8 cellular contexts compared by ENCODE assay signal in the genomic region with DNA sequence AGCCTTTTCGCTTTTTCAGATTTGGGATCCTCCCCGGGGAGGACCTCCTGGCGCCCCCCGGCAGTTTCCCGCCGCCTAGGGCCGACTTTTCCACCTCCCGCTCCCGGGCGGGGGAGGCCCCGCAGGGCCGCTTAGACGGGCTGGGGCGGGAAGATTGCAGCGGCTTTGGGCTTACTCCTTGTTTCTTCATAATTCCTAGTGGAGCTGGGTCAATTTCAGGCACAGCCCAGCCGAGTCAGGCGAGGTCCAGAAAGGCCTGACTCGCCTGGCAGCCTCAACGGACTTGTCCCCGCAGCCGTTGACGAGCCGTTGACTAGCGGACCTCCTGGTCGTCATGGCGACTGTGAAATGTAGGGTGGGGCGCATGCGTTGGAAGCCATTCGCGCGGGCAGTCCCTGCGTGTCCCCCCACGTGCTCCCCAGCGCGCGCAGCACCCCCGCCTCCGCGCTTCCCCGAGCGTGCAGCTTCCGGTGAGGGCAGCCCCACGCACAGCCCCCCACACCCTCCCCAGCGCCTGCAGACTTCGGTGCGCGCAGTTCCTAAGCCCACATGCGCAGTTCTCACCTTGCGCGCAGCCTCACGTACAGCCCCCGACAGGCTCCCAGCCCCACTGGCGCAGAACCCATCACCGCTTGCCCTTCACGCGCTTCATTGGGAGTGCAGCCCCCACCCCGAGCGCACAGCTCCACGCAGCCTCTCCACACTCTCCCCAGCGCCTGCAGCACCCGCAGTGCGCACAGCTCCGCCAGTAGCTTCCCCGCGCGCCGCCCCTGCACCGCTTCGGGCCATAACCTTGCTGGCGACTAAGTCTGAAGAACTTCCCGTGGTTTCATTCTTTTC. TPM values are rescaled to one million over a fixed set of nuclear protein-coding genes. Genes with fewer than 3 reads are reported as not detected.
DNase-seq lines count a peak whose midpoint lies in the region; ATAC-seq, FAIRE-seq and TF ChIP-seq lines count a peak whose summit lies in the region.
"Not testable (repeated sequence)": the region's sequence is repeated elsewhere in the genome, so short reads cannot be mapped to it uniquely, and the experiment has no call there.

No MANE protein-coding gene starts in this region.

- H3K36me3 Mint-ChIP-seq in activated T-helper 2 cell treated with anti-CD3 and anti-CD28 coated beads, Interferon-gamma antibody, Interleukin-2, Interleukin-4, amounts not matched to agents 10 μg/mL and 5 μg/mL and 100 μg/mL, durations not matched to agents 14 hours and 24 hours and 36 hours (ENCODE audit: low read depth); natural killer cell: not testable (repeated sequence)

- peak; percentile 52 for DNase-seq in ELF-1 (ENCODE audit: low read depth, low spot score)
- DNase-seq in H54 (ENCODE audit: insufficient read length, low spot score): peak; percentile 15
- DNase-seq in Karpas-422: peak; percentile 96
- not testable (repeated sequence) for DNase-seq in RWPE1 (ENCODE audit: low spot score)
- DNase-seq in activated T-helper 2 cell treated with anti-CD3 and anti-CD28 coated beads, Interferon-gamma antibody, Interleukin-2, Interleukin-4, amounts not matched to agents 10 μg/mL and 5 μg/mL and 100 μg/mL, durations not matched to agents 14 hours and 24 hours and 36 hours (ENCODE audit: low spot score): peak; percentile 82
- peak; percentile 48 for DNase-seq in fibroblast of mammary gland (ENCODE audit: low read depth)
- peak; percentile 86 for DNase-seq in natural killer cell
- peak; percentile 79 to 85 for DNase-seq in stimulated activated CD8-positive, alpha-beta memory T cell treated with anti-CD3 and anti-CD28 coated beads, Interleukin-7, amount 100 ng/mL, for 48 hours (ENCODE audit: extremely low read depth in 1 of 2, low read depth in 1 of 2)

- peak overlapping the region; percentile 94 for H3K27ac Mint-ChIP-seq in activated T-helper 2 cell treated with anti-CD3 and anti-CD28 coated beads, Interferon-gamma antibody, Interleukin-2, Interleukin-4, amounts not matched to agents 10 μg/mL and 5 μg/mL and 100 μg/mL, durations not matched to agents 14 hours and 24 hours and 36 hours
- peak overlapping the region; percentile 80 to 95 for H3K27ac Mint-ChIP-seq in natural killer cell

- not testable (repeated sequence) for H3K27me3 Mint-ChIP-seq in activated T-helper 2 cell treated with anti-CD3 and anti-CD28 coated beads, Interferon-gamma antibody, Interleukin-2, Interleukin-4, amounts not matched to agents 10 μg/mL and 5 μg/mL and 100 μg/mL, durations not matched to agents 14 hours and 24 hours and 36 hours (ENCODE audit: low read depth); natural killer cell (ENCODE audit: low read depth in 2 of 2)

- CTCF ChIA-PET in RWPE1 (lab: Yijun Ruan, JAX): not testable (repeated sequence)

- peak overlapping the region; percentile 84 for H3K9ac ChIP-seq in Karpas-422 (ENCODE audit: low read length)

- H3K4me2 ChIP-seq in Karpas-422 (ENCODE audit: low read depth, low read length, poor library complexity, severe bottlenecking): peak overlapping the region; percentile 95

- H2AFZ ChIP-seq in Karpas-422 (ENCODE audit: low read length): peak overlapping the region; percentile 97

- intact Hi-C loops in activated T-helper 2 cell treated with anti-CD3 and anti-CD28 coated beads, Interferon-gamma antibody, Interleukin-2, Interleukin-4, amounts not matched to agents 10 μg/mL and 5 μg/mL and 100 μg/mL, durations not matched to agents 14 hours and 24 hours and 36 hours (cut with micrococcal nuclease): loop anchor here (10.0 kb wide), 1 partner anchor 205 kb away; a partner anchor contains a TSS
- intact Hi-C loops in natural killer cell (cut with micrococcal nuclease): loop anchor here (1.0 to 2.0 kb wide), 2 partner anchors 17 to 205 kb away; a partner anchor contains a TSS

- H3K9me3 ChIP-seq in Karpas-422 (ENCODE audit: low read length): not testable (repeated sequence)

- peaks cover 16% of the 10 kb centered on the region for H3K79me2 ChIP-seq in Karpas-422 (ENCODE audit: low read length)

- H4K20me1 ChIP-seq in Karpas-422 (ENCODE audit: insufficient read depth, low read depth, low read length): not testable (repeated sequence)

- not testable (repeated sequence) for H3K36me3 ChIP-seq in Karpas-422 (ENCODE audit: insufficient read depth, low read length)

- H3K4me3 ChIP-seq in Karpas-422 (ENCODE audit: low read length): peak overlapping the region; percentile 90
- peak overlapping the region; percentile 58 for H3K4me3 ChIP-seq in fibroblast of mammary gland (ENCODE audit: control insufficient read depth, low read depth, low read length)

- not testable (repeated sequence) for H3K27me3 ChIP-seq in Karpas-422 (ENCODE audit: low read length)

- peaks cover 27% of the 10 kb centered on the region for H3K4me1 ChIP-seq in Karpas-422 (ENCODE audit: low read length)

- H3K4me1 Mint-ChIP-seq in activated T-helper 2 cell treated with anti-CD3 and anti-CD28 coated beads, Interferon-gamma antibody, Interleukin-2, Interleukin-4, amounts not matched to agents 10 μg/mL and 5 μg/mL and 100 μg/mL, durations not matched to agents 14 hours and 24 hours and 36 hours (ENCODE audit: low read depth): peaks cover 20% of the 10 kb centered on the region
- peaks cover 22 to 27% of the 10 kb centered on the region in 2 donors for H3K4me1 Mint-ChIP-seq in natural killer cell

- peak; percentile 33 for FAIRE-seq in H54 (lab: Jason Lieb, UNC)

- peak overlapping the region; percentile 68 for H3K27ac ChIP-seq in Karpas-422 (ENCODE audit: low read length)
- H3K27ac ChIP-seq in RWPE1: peak overlapping the region; percentile 87

- not testable (repeated sequence) for H3K9me2 ChIP-seq in Karpas-422 (replicated peaks; ENCODE audit: insufficient read depth, low read length)

- peak; percentile 93 to 99 (median 94) for ATAC-seq in natural killer cell

- TF ChIP-seq CTCF in RWPE1 (conservative IDR thresholded peaks at IDR 0.05; ENCODE audit: low read depth); fibroblast of mammary gland (conservative IDR thresholded peaks at IDR 0.05; ENCODE audit: control insufficient read depth, insufficient read depth, low read depth, low read length); natural killer cell (IDR thresholded peaks at IDR 0.05): not testable (repeated sequence)

- peak overlapping the region; percentile 97 for H3K4me3 Mint-ChIP-seq in activated T-helper 2 cell treated with anti-CD3 and anti-CD28 coated beads, Interferon-gamma antibody, Interleukin-2, Interleukin-4, amounts not matched to agents 10 μg/mL and 5 μg/mL and 100 μg/mL, durations not matched to agents 14 hours and 24 hours and 36 hours (ENCODE audit: low read depth)
- H3K4me3 Mint-ChIP-seq in natural killer cell: peak overlapping the region; percentile 99

- peak; percentile 55; the same call in 1 of the 2 replicates for TF ChIP-seq POLR2A in H54 (IDR thresholded peaks at IDR 0.05; ENCODE audit: low read depth, low read length)

- not testable (repeated sequence) for H3K9me3 Mint-ChIP-seq in activated T-helper 2 cell treated with anti-CD3 and anti-CD28 coated beads, Interferon-gamma antibody, Interleukin-2, Interleukin-4, amounts not matched to agents 10 μg/mL and 5 μg/mL and 100 μg/mL, durations not matched to agents 14 hours and 24 hours and 36 hours; natural killer cell

- POLR2A ChIA-PET in RWPE1 (lab: Yijun Ruan, JAX; ENCODE audit: low non-redundant PET): not testable (repeated sequence)

RNA-seq across cellular contexts. Expression of a gene that starts 17.1 kb away (rescaled TPM):
- 74.6 and 117 TPM in 2 replicates for total RNA-seq in Karpas-422 (2014; rRNA removed; shearing (Covaris generic); ENCODE audit: low replicate concordance)
- total RNA-seq in activated T-helper 2 cell treated with anti-CD3 and anti-CD28 coated beads, Interferon-gamma antibody, Interleukin-2, Interleukin-4, amounts not matched to agents 10 μg/mL and 5 μg/mL and 100 μg/mL, durations not matched to agents 14 hours and 24 hours and 36 hours: 69.2 and 71.5 TPM in 2 replicates
- total RNA-seq in natural killer cell: 10 to 100 TPM; 65.4 to 77.9 (median 75.9) TPM
